ENCODE assay signal across 8 cellular contexts in the genomic region with DNA sequence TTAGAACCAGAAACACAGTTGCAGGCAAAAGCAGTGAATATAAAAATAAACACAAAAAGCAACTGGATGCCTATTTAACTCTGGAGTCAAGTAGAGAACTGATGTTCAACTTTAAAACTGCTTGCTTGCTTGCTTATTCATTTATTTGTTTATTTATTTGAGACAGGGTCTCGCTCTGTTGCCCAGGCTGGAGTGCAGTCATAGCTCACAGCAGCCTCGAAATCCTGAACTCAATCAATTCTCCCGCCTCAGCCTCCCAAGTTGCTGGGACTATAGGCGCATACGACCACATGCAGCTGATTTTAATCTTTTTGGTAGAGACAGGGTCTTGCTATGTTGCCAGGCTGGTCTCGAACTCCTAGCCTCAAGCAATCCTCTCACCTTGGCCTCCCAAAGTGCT. TPM values are rescaled to one million over a fixed set of nuclear protein-coding genes. Genes with fewer than 3 reads are reported as not detected.
A peak's percentile ranks its signal among the peaks of the same experiment; 100 is the strongest.
DNase-seq lines count a peak whose midpoint lies in the region; ATAC-seq, FAIRE-seq and TF ChIP-seq lines count a peak whose summit lies in the region.
"Not testable (repeated sequence)": the region's sequence is repeated elsewhere in the genome, so short reads cannot be mapped to it uniquely, and the experiment has no call there.

No MANE protein-coding gene starts in this region.

- TF ChIP-seq RAD21 in HCT116 (IDR thresholded peaks at IDR 0.05; ENCODE audit: low read depth), result not testable (repeated sequence)

- not testable (repeated sequence) for TF ChIP-seq CTCF in HCT116 (IDR thresholded peaks at IDR 0.05 in 2 of 3, conservative IDR thresholded peaks at IDR 0.05 in 1 of 3; ENCODE audit: borderline replicate concordance in 1 of 3, insufficient read depth in 1 of 3, low read depth in 2 of 3, low read length in 2 of 3); RWPE2 (IDR thresholded peaks at IDR 0.05; ENCODE audit: poor library complexity, severe bottlenecking); MCF 10A (IDR thresholded peaks at IDR 0.05; ENCODE audit: unreplicated experiment); endothelial cell of umbilical vein (IDR thresholded peaks at IDR 0.05; ENCODE audit: extremely low read depth in 1 of 2, insufficient read depth in 1 of 2, low read depth in 1 of 2, low read length in 2 of 2); keratinocyte (optimal IDR thresholded peaks at IDR 0.05 in 1 of 3, IDR thresholded peaks at IDR 0.05 in 1 of 3, conservative IDR thresholded peaks at IDR 0.05 in 1 of 3; ENCODE audit: extremely low read depth in 1 of 3, insufficient read depth in 2 of 3, low read length in 3 of 3)

- H3K4me2 ChIP-seq in HCT116 (ENCODE audit: low read length), result peak overlapping the region; percentile 45; the same call in 1 of the 2 replicates
- not testable (repeated sequence) for H3K4me2 ChIP-seq in endothelial cell of umbilical vein (ENCODE audit: insufficient read depth, low read length); keratinocyte (ENCODE audit: control insufficient read depth, extremely low read depth, insufficient read depth, low read depth, low read length)

- H3K9me1 ChIP-seq in endothelial cell of umbilical vein (replicated peaks; ENCODE audit: control insufficient read depth, extremely low read depth, insufficient read depth, low read length); keratinocyte (ENCODE audit: control insufficient read depth, extremely low read depth, insufficient read depth, low read length): not testable (repeated sequence)

- intact Hi-C loops in HCT116 (cut with micrococcal nuclease), result not testable (repeated sequence)
- intact Hi-C loops in MCF 10A (cut with micrococcal nuclease), result loop anchor here (2.0 kb wide), 1 partner anchor 35 kb away; a partner anchor contains a TSS
- intact Hi-C loops in endothelial cell of umbilical vein (cut with micrococcal nuclease), result loop anchor here (1.0 to 2.0 kb wide), 2 partner anchors 20 to 35 kb away; a partner anchor contains a TSS

- H3K27ac ChIP-seq in ACC112 (ENCODE audit: low read depth, low read length) (peak overlapping the region; percentile 69; the same call in 1 of the 2 replicates), RWPE2 (ENCODE audit: poor library complexity, severe bottlenecking) (peak overlapping the region; percentile 88), endothelial cell of umbilical vein (ENCODE audit: insufficient read depth, low read depth, low read length) (peak overlapping the region; percentile 76), keratinocyte (ENCODE audit: control insufficient read depth, insufficient read depth, low read length) (peak overlapping the region; percentile 81), skin epidermis (peak overlapping the region in 14 of 21 experiments; percentile 7 to 82 (median 48))
- not testable (repeated sequence) for H3K27ac ChIP-seq in HCT116 (ENCODE audit: low read depth, low read length)

- H3K9me2 ChIP-seq in HCT116 (ENCODE audit: insufficient read depth), result not testable (repeated sequence)

- H3K4me3 ChIP-seq in ACC112 (ENCODE audit: low read depth, low read length); HCT116 (replicated peaks in 1 of 2; ENCODE audit: low read depth in 1 of 2, low read length in 2 of 2); RWPE2 (ENCODE audit: severe bottlenecking); endothelial cell of umbilical vein (replicated peaks in 1 of 3; ENCODE audit: insufficient read depth in 1 of 3, low read depth in 1 of 3, low read length in 3 of 3); keratinocyte (ENCODE audit: control insufficient read depth in 2 of 3, extremely low read depth in 1 of 3, insufficient read depth in 2 of 3, low read depth in 1 of 3, low read length in 3 of 3); skin epidermis: not testable (repeated sequence)

- not testable (repeated sequence) for H3K27me3 ChIP-seq in ACC112 (ENCODE audit: insufficient read depth, low read length); HCT116 (ENCODE audit: insufficient read depth, low read length); RWPE2 (ENCODE audit: insufficient read depth, poor library complexity, severe bottlenecking); endothelial cell of umbilical vein (ENCODE audit: control insufficient read depth in 2 of 2, insufficient read depth in 2 of 2, low read length in 2 of 2); keratinocyte (ENCODE audit: control insufficient read depth, extremely low read depth, insufficient read depth, low read length)

- not testable (repeated sequence) for DNase-seq in HCT116 (ENCODE audit: low read depth, low spot score); RWPE2 (ENCODE audit: low spot score); MCF 10A (ENCODE audit: unreplicated experiment); endothelial cell of umbilical vein (ENCODE audit: low read depth, low spot score); keratinocyte (ENCODE audit: low read depth, low spot score); naive B cell

- not testable (repeated sequence) for BruUV-seq in HCT116 (replicated peaks; lab: Mats Ljungman, UMichigan); MCF 10A (replicated peaks; lab: Mats Ljungman, UMichigan); endothelial cell of umbilical vein (replicated peaks; lab: Mats Ljungman, UMichigan)

- not testable (repeated sequence) for FAIRE-seq in endothelial cell of umbilical vein (lab: Jason Lieb, UNC); keratinocyte (lab: Jason Lieb, UNC)

- ATAC-seq in HCT116; RWPE2 (ENCODE audit: low read depth); naive B cell (ENCODE audit: low read depth in 2 of 2): not testable (repeated sequence)

- not testable (repeated sequence) for H3K36me3 ChIP-seq in ACC112 (ENCODE audit: insufficient read depth, low read length); HCT116 (ENCODE audit: control insufficient read depth in 1 of 2, insufficient read depth in 2 of 2, low read length in 2 of 2); RWPE2 (ENCODE audit: low read depth); endothelial cell of umbilical vein (ENCODE audit: control insufficient read depth in 2 of 2, extremely low read depth in 1 of 2, insufficient read depth in 2 of 2, low read length in 2 of 2); keratinocyte (ENCODE audit: control insufficient read depth in 2 of 2, extremely low read depth in 1 of 2, insufficient read depth in 2 of 2, low read length in 2 of 2)

- H3K27ac Mint-ChIP-seq in MCF 10A (ENCODE audit: low read depth, unreplicated experiment) (peak overlapping the region; percentile 99), naive B cell (peak overlapping the region in 4 of 6 donors; percentile 72 to 84 (median 76))

- H3K4me1 Mint-ChIP-seq in MCF 10A (ENCODE audit: insufficient read depth, unreplicated experiment) (peaks cover 14% of the 10 kb centered on the region), naive B cell (peaks cover 14 to 24% (median 23%) of the 10 kb centered on the region in 3 donors)

- RAD21 ChIA-PET in HCT116 (lab: Charles Lee; ENCODE audit: low non-redundant PET in 1 of 2, low total read pairs in 2 of 2, uncharacterized antibody in 2 of 2, unreplicated experiment in 2 of 2), result not testable (repeated sequence)

- not testable (repeated sequence) for H4K20me1 ChIP-seq in HCT116 (ENCODE audit: insufficient read depth); endothelial cell of umbilical vein (replicated peaks; ENCODE audit: control insufficient read depth, extremely low read depth, insufficient read depth, low read length); keratinocyte (ENCODE audit: control insufficient read depth, extremely low read depth, insufficient read depth, low read length)

- not testable (repeated sequence) for H3K9me3 Mint-ChIP-seq in MCF 10A (ENCODE audit: unreplicated experiment); naive B cell

- H3K9me3 ChIP-seq in HCT116 (ENCODE audit: control insufficient read depth in 1 of 2, insufficient read depth in 1 of 2, low read depth in 1 of 2, low read length in 2 of 2); RWPE2 (ENCODE audit: severe bottlenecking); endothelial cell of umbilical vein (replicated peaks; ENCODE audit: control insufficient read depth, insufficient read depth, low read length); keratinocyte (ENCODE audit: control insufficient read depth, low read depth, low read length): not testable (repeated sequence)

- H3K4me1 ChIP-seq in ACC112 (ENCODE audit: control insufficient read depth, insufficient read depth, low read length, unreplicated experiment) (peaks cover 16% of the 10 kb centered on the region), HCT116 (ENCODE audit: control insufficient read depth in 1 of 2, insufficient read depth in 2 of 2, low read length in 2 of 2) (peaks cover 7 to 17% of the 10 kb centered on the region in 2 experiments), RWPE2 (ENCODE audit: insufficient read depth, poor library complexity, severe bottlenecking) (peaks cover 20% of the 10 kb centered on the region), endothelial cell of umbilical vein (ENCODE audit: control insufficient read depth, extremely low read depth, insufficient read depth, low read length) (peaks cover 13% of the 10 kb centered on the region), keratinocyte (ENCODE audit: control insufficient read depth, extremely low read depth, insufficient read depth, low read length) (peaks cover 12% of the 10 kb centered on the region)

- CTCF ChIA-PET in HCT116 (lab: Charles Lee); endothelial cell of umbilical vein (lab: Charles Lee): not testable (repeated sequence)
- CTCF ChIA-PET in MCF 10A (lab: Yijun Ruan, JAX), result interaction anchor here (0.6 to 1.5 kb wide), 5 partner anchors 13 to 146 kb away, joined by 3 to 4 read pairs (median 3); no protein-coding TSS in a partner anchor

- peaks cover 15% of the 10 kb centered on the region for H3K79me2 ChIP-seq in ACC112 (ENCODE audit: control insufficient read depth, insufficient read depth, low read length, unreplicated experiment)
- not testable (repeated sequence) for H3K79me2 ChIP-seq in HCT116 (ENCODE audit: insufficient read depth, low read length); endothelial cell of umbilical vein (ENCODE audit: control insufficient read depth, insufficient read depth, low read length)
- peaks cover 23% of the 10 kb centered on the region for H3K79me2 ChIP-seq in keratinocyte (ENCODE audit: control insufficient read depth, insufficient read depth, low read length)

- H3K36me3 Mint-ChIP-seq in MCF 10A (ENCODE audit: insufficient read depth, unreplicated experiment); naive B cell: not testable (repeated sequence)

- not testable (repeated sequence) for H3K27me3 Mint-ChIP-seq in MCF 10A (ENCODE audit: insufficient read depth, unreplicated experiment); naive B cell

- dilution Hi-C loops in endothelial cell of umbilical vein (cut with MboI; ENCODE audit: extremely low pct_ligation_motif_present, low sequenced_read_pairs); keratinocyte (cut with MboI; ENCODE audit: extremely low pct_ligation_motif_present, low sequenced_read_pairs): not testable (repeated sequence)

- POLR2A ChIA-PET in HCT116 (lab: Charles Lee), result not testable (repeated sequence)
- POLR2A ChIA-PET in MCF 10A (lab: Yijun Ruan, JAX), result interaction anchor here (0.8 to 2.1 kb wide), 7 partner anchors 9 to 35 kb away, joined by 3 to 24 read pairs (median 7); a partner anchor contains a TSS
- POLR2A ChIA-PET in endothelial cell of umbilical vein (lab: Charles Lee), result interaction anchor here (0.6 kb wide), 1 partner anchor 21 kb away, joined by 4 read pairs; no protein-coding TSS in a partner anchor

- not testable (repeated sequence) for TF ChIP-seq POLR2A in HCT116 (IDR thresholded peaks at IDR 0.05; ENCODE audit: borderline replicate concordance, extremely low read depth, insufficient read depth, insufficient read length); endothelial cell of umbilical vein (IDR thresholded peaks at IDR 0.05; ENCODE audit: low read depth, low read length)

- peak overlapping the region; percentile 32 for H2AFZ ChIP-seq in ACC112 (ENCODE audit: low read length, unreplicated experiment)
- not testable (repeated sequence) for H2AFZ ChIP-seq in HCT116 (ENCODE audit: low read depth, low read length, poor library complexity, severe bottlenecking); endothelial cell of umbilical vein (ENCODE audit: low read depth, low read length); keratinocyte (ENCODE audit: control insufficient read depth, low read length)

- H3K4me3 Mint-ChIP-seq in MCF 10A (ENCODE audit: unreplicated experiment); naive B cell: not testable (repeated sequence)

- H3K9ac ChIP-seq in HCT116 (ENCODE audit: low read length); endothelial cell of umbilical vein (replicated peaks; ENCODE audit: extremely low read depth, insufficient read depth, low read length); keratinocyte (ENCODE audit: control insufficient read depth, extremely low read depth, insufficient read depth, low read length): not testable (repeated sequence)

RNA-seq across cellular contexts. Expression of a gene that starts 34.6 kb away (rescaled TPM):
- total RNA-seq in HCT116 (2021; ENCODE audit: unreplicated experiment) (26.4 TPM), MCF 10A (2022) (24.9 and 25.3 TPM in 2 replicates), endothelial cell of umbilical vein (32.6 and 33.4 TPM in 2 replicates)
- polyA plus RNA-seq in HCT116 (2012), result 8.8 and 10.1 TPM in 2 replicates
- polyA plus RNA-seq in endothelial cell of umbilical vein (6.7 and 7.6 TPM in 2 replicates), keratinocyte (16.3 to 29.3 TPM (median 22.5 TPM) in 3 replicates), naive B cell (ENCODE audit: low read depth in 6 of 6) (10 to 100 TPM in 5 of 6 donors, 1 to 10 TPM in 1; 4.3 to 14.7 (median 11.2) TPM)
- polyA plus RNA-seq in endothelial cell of umbilical vein (2011; cell fraction: cytosol; rRNA removed), result 8.1 and 8.3 TPM in 2 replicates
- 15.6 and 20.4 TPM in 2 replicates for polyA plus RNA-seq in endothelial cell of umbilical vein (2011; cell fraction: nucleus; rRNA removed)
- polyA plus RNA-seq in endothelial cell of umbilical vein (2012), result 15.9 and 22.0 TPM in 2 replicates
- polyA minus RNA-seq in endothelial cell of umbilical vein (33.3 and 34.2 TPM in 2 replicates), keratinocyte (15.5 to 54.1 TPM (median 36.8 TPM) in 3 replicates)
- polyA minus RNA-seq in endothelial cell of umbilical vein (2011; cell fraction: cytosol; rRNA and poly(A)+ RNA removed), result 15.2 TPM
- 27.1 and 32.7 TPM in 2 replicates for polyA minus RNA-seq in endothelial cell of umbilical vein (2011; cell fraction: nucleus; rRNA and poly(A)+ RNA removed)
- 37.7 TPM for polyA plus RNA-seq in keratinocyte (2011; ENCODE audit: low read depth)
- polyA plus RNA-seq in keratinocyte (2011; cell fraction: cytosol; rRNA removed), result 9.2 and 22.2 TPM in 2 replicates
- 20.5 and 22.3 TPM in 2 replicates for polyA plus RNA-seq in keratinocyte (2011; cell fraction: nucleus; rRNA removed)
- polyA plus RNA-seq in keratinocyte (2012; ENCODE audit: low replicate concordance), result 15.5 and 19.5 TPM in 2 replicates
- polyA minus RNA-seq in keratinocyte (2011; cell fraction: cytosol; rRNA and poly(A)+ RNA removed), result 14.6 TPM
- 18.1 and 40.1 TPM in 2 replicates for polyA minus RNA-seq in keratinocyte (2011; cell fraction: nucleus; rRNA and poly(A)+ RNA removed)
